ENCODE assay signal across 25 cellular contexts in the genomic region with DNA sequence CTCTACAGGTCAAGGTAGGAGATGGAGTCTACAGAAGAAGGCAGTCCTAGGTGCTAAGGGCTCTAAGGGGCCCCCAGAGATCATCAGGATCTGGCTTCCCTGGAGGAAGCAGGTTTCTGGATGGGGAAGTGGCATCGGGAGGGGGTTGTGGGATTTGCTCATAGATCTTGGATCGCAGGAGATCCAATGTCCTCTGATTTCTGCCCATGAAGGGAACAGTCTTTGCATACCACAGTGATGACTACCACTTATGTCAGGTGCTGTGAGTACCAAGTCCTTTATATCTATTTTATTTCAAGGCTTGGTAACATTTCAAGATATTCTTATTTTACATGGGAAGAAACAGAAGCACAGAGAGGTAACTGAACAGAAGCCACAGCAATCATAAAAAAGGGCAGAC.
DNase-seq lines count a peak whose midpoint lies in the region; ATAC-seq, FAIRE-seq and TF ChIP-seq lines count a peak whose summit lies in the region.
"Had no signal": no experiment of that assay in that cellular context is flagged by ENCODE, and none has a peak within 500 bp of the region (broad histone marks: within the 10 kb centered on the region; RNA-seq: fewer than 3 reads in every experiment).

No MANE protein-coding gene starts in this region.

- H3K4me1 ChIP-seq in A549 (no peaks in the 10 kb centered on the region), upper lobe of right lung (no peaks in the 10 kb centered on the region)
- H3K4me1 ChIP-seq: BE2C had no signal

- CTCF ChIA-PET in A549 (lab: Yijun Ruan, JAX): interaction anchor here (1.1 kb wide), 1 partner anchor 15 kb away, joined by 5 read pairs; no protein-coding TSS in a partner anchor

- POLR2A ChIA-PET in A549 (lab: Yijun Ruan, JAX): no interaction called here

- TF ChIP-seq POLR2A in A549 (IDR thresholded peaks at IDR 0.05; ENCODE audit: low read length): no peak

- H3K36me3 ChIP-seq in upper lobe of right lung: no peaks in the 10 kb centered on the region
- H3K36me3 ChIP-seq: BE2C had no signal

- TF ChIP-seq CTCF in A549 (IDR thresholded peaks at IDR 0.05) (no peak), coronary artery (IDR thresholded peaks at IDR 0.05) (no peak), upper lobe of right lung (IDR thresholded peaks at IDR 0.05) (no peak)

- ATAC-seq in A549: no peak
- no peak for ATAC-seq in GM18519 (IDR thresholded peaks at IDR 0.05; ENCODE audit: low FRiP score, unreplicated experiment)
- ATAC-seq in upper lobe of right lung: no peak
- ATAC-seq: HCT116, HepG2 had no signal

- intact Hi-C loops in upper lobe of right lung (cut with DNase I): no loop called here

- H3K9me3 ChIP-seq in A549 (peaks cover 7% of the 10 kb centered on the region; the same call in 1 of the 3 replicates), upper lobe of right lung (no peaks in the 10 kb centered on the region)
- H3K9me3 ChIP-seq: BE2C had no signal

- H3K27ac ChIP-seq in A549 (no peak overlapping the region), coronary artery (no peak overlapping the region), upper lobe of right lung (no peak overlapping the region)

- no peak overlapping the region for H3K4me3 ChIP-seq in A549
- no peak overlapping the region for H3K4me3 ChIP-seq in coronary artery
- no peak overlapping the region for H3K4me3 ChIP-seq in upper lobe of right lung

- no peak for TF ChIP-seq RAD21 in A549 (conservative IDR thresholded peaks at IDR 0.05 in 1 of 2, IDR thresholded peaks at IDR 0.05 in 1 of 2)

- H3K27me3 ChIP-seq in upper lobe of right lung: no peaks in the 10 kb centered on the region

- no peak for TF ChIP-seq EP300 in A549 (IDR thresholded peaks at IDR 0.05)

- DNase-seq in A549 (ENCODE audit: low read depth in 1 of 2, low spot score in 1 of 2): no peak
- DNase-seq in M059J (ENCODE audit: low read depth): peak; percentile 56
- peak; percentile 21 for DNase-seq in coronary artery (ENCODE audit: low spot score)
- DNase-seq in activated CD4-positive, alpha-beta T cell treated with anti-CD3 and anti-CD28 coated beads for 4 hours: no peak
- DNase-seq in UCSD-AML1 (lab: John Stamatoyannopoulos, UW; ENCODE audit: unreplicated experiment): no peak
- DNase-seq in upper lobe of right lung: no peak
- DNase-seq: 8988T; ACHN; BE2C; C1 segment of cervical spinal cord; CD4-positive, CD25-positive, alpha-beta regulatory T cell; CD8-positive, alpha-beta memory T cell; COR-L47; DMS 273 treated with DMSO at 0.1 percent for 48 hours; DND-41; EL; GOT3; H7; HFFc6 had no signal

- no peak overlapping the region for H3K4me2 ChIP-seq in A549

- peak; percentile 51 for FAIRE-seq in A549 (lab: Jason Lieb, UNC)
- FAIRE-seq: G401.6, GM12891, GM18507, HepG2 had no signal

- WGBS in A549 (ENCODE audit: missing lambda C conversion rate): 43% methylated on average over 2 of the region's 2 CpGs

TF ChIP-seq in A549, 52 proteins besides CTCF, POLR2A, EP300 and RAD21:
- TF ChIP-seq EHF (CRISPR knock-in tag; IDR thresholded peaks at IDR 0.05) (no peak), SMC3 (IDR thresholded peaks at IDR 0.05) (no peak), CBX2 (IDR thresholded peaks at IDR 0.05; ENCODE audit: borderline replicate concordance, low read depth) (no peak), ZSCAN20 (CRISPR knock-in tag; IDR thresholded peaks at IDR 0.05) (no peak), PHF8 (IDR thresholded peaks at IDR 0.05; ENCODE audit: borderline replicate concordance, low read depth) (no peak), MYC (IDR thresholded peaks at IDR 0.05; ENCODE audit: borderline replicate concordance, low read length) (no peak), FOSB (CRISPR knock-in tag; IDR thresholded peaks at IDR 0.05) (no peak), RNF2 (IDR thresholded peaks at IDR 0.05; ENCODE audit: borderline replicate concordance, low read depth) (no peak), TFCP2L1 (CRISPR knock-in tag; IDR thresholded peaks at IDR 0.05) (no peak)
- TF ChIP-seq, protein P1, sequence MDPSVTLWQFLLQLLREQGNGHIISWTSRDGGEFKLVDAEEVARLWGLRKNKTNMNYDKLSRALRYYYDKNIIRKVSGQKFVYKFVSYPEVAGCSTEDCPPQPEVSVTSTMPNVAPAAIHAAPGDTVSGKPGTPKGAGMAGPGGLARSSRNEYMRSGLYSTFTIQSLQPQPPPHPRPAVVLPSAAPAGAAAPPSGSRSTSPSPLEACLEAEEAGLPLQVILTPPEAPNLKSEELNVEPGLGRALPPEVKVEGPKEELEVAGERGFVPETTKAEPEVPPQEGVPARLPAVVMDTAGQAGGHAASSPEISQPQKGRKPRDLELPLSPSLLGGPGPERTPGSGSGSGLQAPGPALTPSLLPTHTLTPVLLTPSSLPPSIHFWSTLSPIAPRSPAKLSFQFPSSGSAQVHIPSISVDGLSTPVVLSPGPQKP (IDR thresholded peaks at IDR 0.05; ENCODE audit: low read depth, low read length): no peak

Comparison
In these comparisons a context has a peak if more than half of its experiments do, and no peak if none do; other contexts are left out.
1. DNase-seq: peak in M059J (single experiment) and coronary artery (single experiment); none in A549 (0 of 2), activated CD4-positive, alpha-beta T cell treated with anti-CD3 and anti-CD28 coated beads for 4 hours (0 of 2), UCSD-AML1 (single experiment) and upper lobe of right lung (single experiment).